8 cellular contexts compared by ENCODE assay signal in genomic region chr11:46238967-46239800, GRCh38. TPM values are rescaled to one million over a fixed set of nuclear protein-coding genes. Genes with fewer than 3 reads are reported as not detected.
DNase-seq lines count a peak whose midpoint lies in the region; ATAC-seq and TF ChIP-seq lines count a peak whose summit lies in the region.

No MANE protein-coding gene starts in this region.

- POLR2A ChIA-PET in OCI-LY7 (lab: Charles Lee), result interaction anchor here (0.6 to 2.6 kb wide), 5 partner anchors 39 to 237 kb away, joined by 3 to 13 read pairs (median 4); no protein-coding TSS in a partner anchor

- peak; percentile 99 for TF ChIP-seq CTCF in C4-2B (conservative IDR thresholded peaks at IDR 0.05)
- TF ChIP-seq CTCF in HL-60 (IDR thresholded peaks at IDR 0.05; ENCODE audit: insufficient read depth, low read length), result peak; percentile 91
- peak; percentile 91 for TF ChIP-seq CTCF in OCI-LY7 (conservative IDR thresholded peaks at IDR 0.05; ENCODE audit: low read length)

- H3K79me2 ChIP-seq in OCI-LY7 (ENCODE audit: insufficient read depth, low read depth, low read length), result no peaks in the 10 kb centered on the region

- H3K4me3 ChIP-seq in HL-60 (replicated peaks; ENCODE audit: insufficient read depth, low read length), result peak overlapping the region; percentile 36
- no peak overlapping the region for H3K4me3 ChIP-seq in OCI-LY7 (ENCODE audit: low read depth, low read length, poor library complexity, severe bottlenecking)

- BruUV-seq in OCI-LY7 (replicated peaks; lab: Mats Ljungman, UMichigan), result no TSS peak

- H3K27ac ChIP-seq in C4-2B, result no peak overlapping the region
- H3K27ac ChIP-seq in HL-60 (replicated peaks), result no peak overlapping the region
- no peak overlapping the region for H3K27ac ChIP-seq in OCI-LY7 (ENCODE audit: low read depth, low read length, poor library complexity, severe bottlenecking)
- H3K27ac ChIP-seq in epithelial cell of prostate, result peak overlapping the region; percentile 78

- H3K27me3 ChIP-seq in HL-60 (ENCODE audit: insufficient read depth, poor library complexity, severe bottlenecking), result no peaks in the 10 kb centered on the region

- peaks cover 18% of the 10 kb centered on the region for H3K4me1 ChIP-seq in OCI-LY7 (ENCODE audit: insufficient read depth, low read length, poor library complexity, severe bottlenecking)

- ATAC-seq in GM19397 (IDR thresholded peaks at IDR 0.05; ENCODE audit: unreplicated experiment), result peak; percentile 76

- H3K36me3 ChIP-seq in OCI-LY7 (ENCODE audit: insufficient read depth, low read length), result no peaks in the 10 kb centered on the region

- no peaks in the 10 kb centered on the region for H3K9me2 ChIP-seq in OCI-LY7 (ENCODE audit: insufficient read depth, low read length)

- H3K4me2 ChIP-seq in OCI-LY7 (ENCODE audit: low read length), result peak overlapping the region; percentile 54

- intact Hi-C loops in OCI-LY7 (cut with micrococcal nuclease; ENCODE audit: unreplicated experiment), result loop anchor here (1.0 to 10.0 kb wide), 3 partner anchors 69 to 286 kb away; no protein-coding TSS in a partner anchor

- DNase-seq in HL-60 (ENCODE audit: low read depth in 1 of 2, low spot score in 1 of 2) (peak; percentile 73 to 77), OCI-LY7 (ENCODE audit: low spot score) (peak; percentile 76), activated T-cell treated with anti-CD3 and anti-CD28 coated beads for 4 hours (peak; percentile 64), epithelial cell of prostate (ENCODE audit: low read depth, low spot score) (no peak), mucosa of gallbladder (ENCODE audit: low spot score) (peak; percentile 84)
- peak; percentile 53 to 57 for DNase-seq in stimulated activated CD8-positive, alpha-beta memory T cell treated with anti-CD3 and anti-CD28 coated beads, Interleukin-4, amount 100 ng/mL, for 1 hour (ENCODE audit: low read depth in 2 of 2, low spot score in 1 of 2)

- H4K20me1 ChIP-seq in OCI-LY7 (ENCODE audit: insufficient read depth, low read length), result no peaks in the 10 kb centered on the region

- 0 out of 2 replicates have a peak, but pooled peaks cover 8% of the 10 kb centered on the region for H3K9me3 ChIP-seq in OCI-LY7 (ENCODE audit: low read length)

- CTCF ChIA-PET in OCI-LY7 (lab: Charles Lee; ENCODE audit: unreplicated experiment), result interaction anchor here (1.2 to 2.6 kb wide), 3 partner anchors 70 to 79 kb away, joined by 4 to 22 read pairs (median 5); no protein-coding TSS in a partner anchor

- H2AFZ ChIP-seq in OCI-LY7 (ENCODE audit: low read length), result peak overlapping the region; percentile 17; the same call in 1 of the 2 replicates

RNA-seq across cellular contexts. Expression of gene CREB3L1, which starts 38.3 kb away (rescaled TPM):
- total RNA-seq in OCI-LY7 (2014; rRNA removed; shearing (Covaris generic)), result not detected in 2 replicates
- total RNA-seq in OCI-LY7 (2022), result 0.15 and 0.17 TPM in 2 replicates
- 81.6 TPM for total RNA-seq in mucosa of gallbladder

Comparison
In these comparisons a context has a peak if more than half of its experiments do, and no peak if none do; other contexts are left out.
1. RNA of gene CREB3L1, which starts 38.3 kb away (total RNA-seq): 81.6 TPM in mucosa of gallbladder (single experiment); 0.15 to 0.17 TPM in OCI-LY7; every median in the first group is over 10 times any median in the second.
2. Peak in every context shown above with its lines, with median percentiles within 50 percentile points of each other: CTCF ChIP-seq.